Comparison of ENCODE assay signal across 1 cellular context in genomic region chr7:1004018-1004880, GRCh38.
TF ChIP-seq lines count a peak whose summit lies in the region.

No MANE protein-coding gene starts in this region.

TF ChIP-seq in GM12878, 131 proteins besides CTCF, POLR2A, EP300 and RAD21:
- 0 out of 2 replicates have a peak, but pooled peaks have one; percentile 12 for TF ChIP-seq IKZF1 (conservative IDR thresholded peaks at IDR 0.05)
- TF ChIP-seq TCF3 (IDR thresholded peaks at IDR 0.05; ENCODE audit: borderline replicate concordance, insufficient read depth, low read depth, low read length): peak; percentile 41; the same call in 1 of the 2 replicates
- TF ChIP-seq MEF2B (IDR thresholded peaks at IDR 0.05; ENCODE audit: partially characterized antibody, poor library complexity, severe bottlenecking): peak; percentile 60
- peak; percentile 56 for TF ChIP-seq CREB1 (IDR thresholded peaks at IDR 0.05; ENCODE audit: low read depth)
- no peak for TF ChIP-seq MXI1 (IDR thresholded peaks at IDR 0.05; ENCODE audit: low read depth, low read length)
- TF ChIP-seq CREM (IDR thresholded peaks at IDR 0.05; ENCODE audit: low read depth): 0 out of 2 replicates have a peak, but pooled peaks have one; percentile 27
- peak in 1 of 2 experiments; percentile 51; a peak in 2 of 4 replicates for TF ChIP-seq BHLHE40 (IDR thresholded peaks at IDR 0.05; ENCODE audit: borderline replicate concordance in 1 of 2, low read depth in 2 of 2, low read length in 1 of 2)
- no peak for TF ChIP-seq POLR2AphosphoS2 (IDR thresholded peaks at IDR 0.05; ENCODE audit: low read depth, low read length)
- TF ChIP-seq ZNF687 (IDR thresholded peaks at IDR 0.05): peak; percentile 75; the same call in 1 of the 2 replicates
- peak; percentile 78; the same call in 1 of the 2 replicates for TF ChIP-seq TCF12 (IDR thresholded peaks at IDR 0.05; ENCODE audit: low read depth, low read length)
- TF ChIP-seq DPF2 (IDR thresholded peaks at IDR 0.05): peak; percentile 38; the same call in 1 of the 2 replicates
- peak; percentile 47; the same call in 1 of the 2 replicates for TF ChIP-seq GATAD2B (conservative IDR thresholded peaks at IDR 0.05; ENCODE audit: low read depth)
- TF ChIP-seq SPI1 (IDR thresholded peaks at IDR 0.05; ENCODE audit: borderline replicate concordance, insufficient read depth, low read depth, low read length): peak; percentile 15; the same call in 1 of the 2 replicates
- peak; percentile 55; the same call in 1 of the 2 replicates for TF ChIP-seq BACH1 (IDR thresholded peaks at IDR 0.05; ENCODE audit: borderline replicate concordance)
- TF ChIP-seq MTA3 (IDR thresholded peaks at IDR 0.05; ENCODE audit: borderline replicate concordance, low read length): no peak
